8 cellular contexts compared by ENCODE assay signal in the genomic region with DNA sequence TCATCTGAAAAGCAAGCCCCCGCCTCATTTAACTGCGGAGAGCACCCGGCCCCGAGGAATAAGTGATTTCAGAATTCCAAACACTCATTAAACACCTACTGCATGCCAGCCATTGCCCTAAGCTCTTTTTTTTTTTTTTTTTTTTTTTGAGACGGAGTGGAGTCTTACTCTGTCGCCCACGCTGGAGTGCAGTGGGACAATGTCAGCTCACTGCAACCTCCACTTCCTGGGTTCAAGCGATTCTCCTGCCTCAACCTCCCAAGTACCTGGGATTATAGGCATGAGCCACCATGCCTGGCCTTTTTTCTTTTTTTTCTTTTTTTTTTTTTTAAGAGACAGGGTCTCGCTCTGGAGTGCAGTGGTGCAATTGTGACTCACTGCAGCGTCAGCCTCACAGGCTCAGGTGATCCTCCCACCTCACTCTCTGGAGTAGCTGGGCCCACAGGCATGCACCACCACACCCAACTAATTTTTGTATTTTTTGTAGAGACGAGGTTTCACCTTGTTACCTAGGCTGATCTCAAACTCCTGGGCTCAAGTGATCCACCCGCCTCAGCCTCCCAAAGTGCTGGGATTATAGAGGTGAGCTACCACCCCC. TPM values are rescaled to one million over a fixed set of nuclear protein-coding genes. Genes with fewer than 3 reads are reported as not detected.
DNase-seq lines count a peak whose midpoint lies in the region; ATAC-seq and TF ChIP-seq lines count a peak whose summit lies in the region.
"Not testable (repeated sequence)": the region's sequence is repeated elsewhere in the genome, so short reads cannot be mapped to it uniquely, and the experiment has no call there.

No MANE protein-coding gene starts in this region.

- H2BK12ac ChIP-seq in trophoblast cell (ENCODE audit: low read length) = not testable (repeated sequence)

- WGBS in trophoblast cell (ENCODE audit: extremely low coverage, insufficient coverage, insufficient read length) = no CpG with 5 or more reads among the region's 12 CpGs

- H3K4ac ChIP-seq in trophoblast cell (ENCODE audit: low read depth, low read length) = not testable (repeated sequence)

- H3K27ac ChIP-seq in HEK293 (ENCODE audit: extremely low read depth, low read depth, low read length) = not testable (repeated sequence)
- H3K27ac ChIP-seq in PC-3 (ENCODE audit: low read length) = 0 out of 2 replicates have a peak overlapping the region, but pooled peaks have one; percentile 30
- peak overlapping the region; percentile 81 to 87 for H3K27ac ChIP-seq in right atrium auricular region
- H3K27ac ChIP-seq in trophoblast cell (ENCODE audit: low read depth, low read length) = peak overlapping the region; percentile 15

- H3K9ac ChIP-seq in PC-3 (ENCODE audit: low read length); trophoblast cell (ENCODE audit: low read length): not testable (repeated sequence)

- H2BK5ac ChIP-seq in trophoblast cell (ENCODE audit: low read depth, low read length, poor library complexity) = not testable (repeated sequence)

- not testable (repeated sequence) for H4K12ac ChIP-seq in trophoblast cell (ENCODE audit: low read depth, low read length)

- H3K4me3 Mint-ChIP-seq in Calu3 (ENCODE audit: low read depth, unreplicated experiment) = not testable (repeated sequence)

- not testable (repeated sequence) for H3K27me3 Mint-ChIP-seq in Calu3 (ENCODE audit: unreplicated experiment)

- not testable (repeated sequence) for H3K18ac ChIP-seq in trophoblast cell (ENCODE audit: low read length)

- H4K20me1 ChIP-seq in PC-3 (ENCODE audit: low read length) = not testable (repeated sequence)

- POLR2A ChIA-PET in HEK293 (lab: Yijun Ruan, JAX); PC-3 (lab: Charles Lee; ENCODE audit: unreplicated experiment): not testable (repeated sequence)

- CTCF ChIA-PET in Calu3 (lab: Charles Lee) = interaction anchor here (0.7 to 1.0 kb wide), 4 partner anchors 33 to 489 kb away, joined by 3 to 6 read pairs (median 4); no protein-coding TSS in a partner anchor
- CTCF ChIA-PET in HEK293 (lab: Yijun Ruan, JAX) = interaction anchor here (0.6 to 3.6 kb wide), 8 partner anchors 9 to 364 kb away, joined by 3 to 18 read pairs (median 4); partner anchors contain the start of gene LONP1
- CTCF ChIA-PET in PC-3 (lab: Charles Lee) = interaction anchor here (0.6 kb wide), 2 partner anchors 23 to 149 kb away, joined by 9 to 10 read pairs; no protein-coding TSS in a partner anchor

- not testable (repeated sequence) for H4K8ac ChIP-seq in trophoblast cell (ENCODE audit: low read depth, low read length)

- H3K27ac Mint-ChIP-seq in Calu3 (ENCODE audit: unreplicated experiment) = not testable (repeated sequence)

- H3K4me3 ChIP-seq in HEK293 (ENCODE audit: low read depth, low read length); epithelial cell of esophagus (ENCODE audit: low read length); right atrium auricular region; trophoblast cell (ENCODE audit: low read depth, low read length): not testable (repeated sequence)
- peak overlapping the region; percentile 57 for H3K4me3 ChIP-seq in PC-3 (ENCODE audit: low read length)

- H3K9me3 Mint-ChIP-seq in Calu3 (ENCODE audit: low read depth, unreplicated experiment) = not testable (repeated sequence)

- not testable (repeated sequence) for H2AK5ac ChIP-seq in trophoblast cell (ENCODE audit: low read length)

- H2AFZ ChIP-seq in PC-3 (ENCODE audit: low read length) = peak overlapping the region; percentile 77
- not testable (repeated sequence) for H2AFZ ChIP-seq in trophoblast cell (ENCODE audit: insufficient read depth, low read length, poor library complexity)

- not testable (repeated sequence) for H3K4me1 ChIP-seq in HEK293 (ENCODE audit: control insufficient read depth, insufficient read depth, low read length)
- H3K4me1 ChIP-seq in PC-3 (ENCODE audit: insufficient read depth, low read length) (peaks cover 14% of the 10 kb centered on the region), right atrium auricular region (peaks cover 0 to 19% of the 10 kb centered on the region in 2 donors), trophoblast cell (ENCODE audit: control insufficient read depth in 1 of 2, insufficient read depth in 2 of 2, low read length in 2 of 2) (peaks cover 14% of the 10 kb centered on the region in 2 experiments)

- not testable (repeated sequence) for BruUV-seq in Calu3 (replicated peaks; lab: Mats Ljungman, UMichigan); PC-3 (replicated peaks; lab: Mats Ljungman, UMichigan)

- intact Hi-C loops in Calu3 (cut with micrococcal nuclease; ENCODE audit: unreplicated experiment); PC-3 (cut with micrococcal nuclease): not testable (repeated sequence)

- H3K79me1 ChIP-seq in trophoblast cell (ENCODE audit: low read length) = not testable (repeated sequence)

- DNase-seq in Calu3 = peak; percentile 49
- DNase-seq in PC-3 = peak; percentile 90
- DNase-seq in astrocyte of the hippocampus (ENCODE audit: low read depth, low spot score) = peak; percentile 26
- peak; percentile 94 for DNase-seq in epithelial cell of esophagus (ENCODE audit: low read depth)
- not testable (repeated sequence) for DNase-seq in right atrium auricular region (ENCODE audit: low spot score)
- peak; percentile 75 for DNase-seq in kidney tubule cell (ENCODE audit: low spot score)
- DNase-seq in trophoblast cell = peak; percentile 64 to 70

- H3K36me3 ChIP-seq in HEK293 (ENCODE audit: control insufficient read depth in 2 of 2, insufficient read depth in 1 of 2, low read length in 2 of 2); PC-3 (ENCODE audit: low read depth, low read length); right atrium auricular region; trophoblast cell (ENCODE audit: control insufficient read depth in 1 of 2, insufficient read depth in 2 of 2, low read length in 2 of 2): not testable (repeated sequence)

- TF ChIP-seq CTCF in Calu3 (IDR thresholded peaks at IDR 0.05; ENCODE audit: unreplicated experiment); HEK293 (tag by site-specific recombination; IDR thresholded peaks at IDR 0.05); PC-3 (conservative IDR thresholded peaks at IDR 0.05; ENCODE audit: low read depth, low read length); epithelial cell of esophagus (IDR thresholded peaks at IDR 0.05; ENCODE audit: insufficient read depth, low read depth, low read length, missing control alignments); right atrium auricular region (IDR thresholded peaks at IDR 0.05): not testable (repeated sequence)

- not testable (repeated sequence) for H2BK120ac ChIP-seq in trophoblast cell (ENCODE audit: insufficient read depth, low read length, poor library complexity)

- peaks cover 14% of the 10 kb centered on the region for H3K4me1 Mint-ChIP-seq in Calu3 (ENCODE audit: low read depth, unreplicated experiment)

- H3K27me3 ChIP-seq in PC-3 (ENCODE audit: low read length); right atrium auricular region; trophoblast cell (ENCODE audit: insufficient read depth, low read length): not testable (repeated sequence)

- not testable (repeated sequence) for H3K79me2 ChIP-seq in PC-3 (ENCODE audit: low read length); trophoblast cell (ENCODE audit: control insufficient read depth, insufficient read depth, low read length, poor library complexity)

- H3K4me2 ChIP-seq in PC-3 (ENCODE audit: low read length) = peak overlapping the region; percentile 83
- peak overlapping the region; percentile 74 for H3K4me2 ChIP-seq in trophoblast cell (ENCODE audit: low read length)

- peak; percentile 92 for ATAC-seq in PC-3

- not testable (repeated sequence) for H3K36me3 Mint-ChIP-seq in Calu3 (ENCODE audit: insufficient read depth, unreplicated experiment)

- not testable (repeated sequence) for H3K23ac ChIP-seq in trophoblast cell (ENCODE audit: low read length)

- peak overlapping the region; percentile 41 for H4K91ac ChIP-seq in trophoblast cell (ENCODE audit: low read depth, low read length)

- not testable (repeated sequence) for H3K9me3 ChIP-seq in HEK293 (ENCODE audit: control insufficient read depth, insufficient read depth, low read depth, low read length); PC-3 (ENCODE audit: low read length)
- H3K9me3 ChIP-seq in right atrium auricular region (peaks cover 12% of the 10 kb centered on the region in 2 donors), trophoblast cell (ENCODE audit: insufficient read depth, low read depth, low read length) (peaks cover 16% of the 10 kb centered on the region)

- peak overlapping the region; percentile 54 for H3K14ac ChIP-seq in trophoblast cell (ENCODE audit: low read length)

- H3F3A ChIP-seq in PC-3 (ENCODE audit: low read length, unreplicated experiment) = not testable (repeated sequence)

- not testable (repeated sequence) for H3K9me2 ChIP-seq in PC-3 (replicated peaks; ENCODE audit: low read length)

TF ChIP-seq in HEK293, 187 proteins besides CTCF, POLR2A, EP300 and RAD21 (continues in another document):
- peak; percentile 55; the same call in 1 of the 2 replicates for TF ChIP-seq ZFHX2 (tag by site-specific recombination; conservative IDR thresholded peaks at IDR 0.05)
- TF ChIP-seq, protein P1, sequence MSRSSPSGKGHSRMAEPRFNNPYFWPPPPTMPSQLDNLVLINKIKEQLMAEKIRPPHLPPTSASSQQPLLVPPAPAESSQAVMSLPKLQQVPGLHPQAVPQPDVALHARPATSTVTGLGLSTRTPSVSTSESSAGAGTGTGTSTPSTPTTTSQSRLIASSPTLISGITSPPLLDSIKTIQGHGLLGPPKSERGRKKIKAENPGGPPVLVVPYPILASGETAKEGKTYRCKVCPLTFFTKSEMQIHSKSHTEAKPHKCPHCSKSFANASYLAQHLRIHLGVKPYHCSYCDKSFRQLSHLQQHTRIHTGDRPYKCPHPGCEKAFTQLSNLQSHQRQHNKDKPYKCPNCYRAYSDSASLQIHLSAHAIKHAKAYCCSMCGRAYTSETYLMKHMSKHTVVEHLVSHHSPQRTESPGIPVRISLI (tag by site-specific recombination; IDR thresholded peaks at IDR 0.05) = peak; percentile 81
- 0 out of 2 replicates have a peak, but pooled peaks have one; percentile 28 for TF ChIP-seq ZNF24 (tag by site-specific recombination; IDR thresholded peaks at IDR 0.05)
- TF ChIP-seq ZNF792 (tag by site-specific recombination; IDR thresholded peaks at IDR 0.05) = 0 out of 2 replicates have a peak, but pooled peaks have one; percentile 65
- peak; percentile 70 for TF ChIP-seq ZNF394 (tag by site-specific recombination; IDR thresholded peaks at IDR 0.05; ENCODE audit: borderline replicate concordance)

RNA-seq across cellular contexts. Expression of gene TINCR, which starts 30.7 kb away (rescaled TPM):
- 0.27 and 0.40 TPM in 2 replicates for total RNA-seq in Calu3 (2022)
- 0.58 and 0.69 TPM in 2 replicates for total RNA-seq in PC-3 (2014; rRNA removed)
- total RNA-seq in right atrium auricular region = under 1 TPM in 1 of 2 donors, not detected in 1; 0.59 TPM
- polyA plus RNA-seq in trophoblast cell (2013) = 72.9 and 77.9 TPM in 2 replicates
